In genomic region chrX:108537005-108537404, GRCh38 we compare ENCODE assay signal across 8 cellular contexts.
DNase-seq lines count a peak whose midpoint lies in the region; ATAC-seq, FAIRE-seq and TF ChIP-seq lines count a peak whose summit lies in the region.

No MANE protein-coding gene starts in this region.

- no peak overlapping the region for H3K9ac ChIP-seq in endothelial cell of umbilical vein (replicated peaks; ENCODE audit: extremely low read depth, insufficient read depth, low read length)

- FAIRE-seq in endothelial cell of umbilical vein (lab: Jason Lieb, UNC): no peak

- no peak overlapping the region for H3K4me3 Mint-ChIP-seq in progenitor cell of endocrine pancreas (ENCODE audit: low read depth)
- no peak overlapping the region for H3K4me3 Mint-ChIP-seq in CD4-positive, alpha-beta memory T cell

- H3K9me3 Mint-ChIP-seq in progenitor cell of endocrine pancreas (ENCODE audit: low read depth): peaks cover 14% of the 10 kb centered on the region
- H3K9me3 Mint-ChIP-seq in CD4-positive, alpha-beta memory T cell: peaks cover 0 to 2% (median 0%) of the 10 kb centered on the region in 8 donors

- no peaks in the 10 kb centered on the region for H4K20me1 ChIP-seq in endothelial cell of umbilical vein (replicated peaks; ENCODE audit: control insufficient read depth, extremely low read depth, insufficient read depth, low read length)

- no peaks in the 10 kb centered on the region for H3K9me1 ChIP-seq in endothelial cell of umbilical vein (replicated peaks; ENCODE audit: control insufficient read depth, extremely low read depth, insufficient read depth, low read length)

- intact Hi-C loops in endothelial cell of umbilical vein (cut with micrococcal nuclease): loop anchor here (1.0 to 10.0 kb wide), 2 partner anchors 232 to 313 kb away; no protein-coding TSS in a partner anchor
- intact Hi-C loops in CD4-positive, alpha-beta memory T cell (cut with micrococcal nuclease): no loop called here

- no peak overlapping the region for H3K27ac Mint-ChIP-seq in progenitor cell of endocrine pancreas
- H3K27ac Mint-ChIP-seq in CD4-positive, alpha-beta memory T cell: no peak overlapping the region

- peaks cover 23% of the 10 kb centered on the region for H3K36me3 Mint-ChIP-seq in progenitor cell of endocrine pancreas (ENCODE audit: insufficient read depth)
- no peaks in the 10 kb centered on the region for H3K36me3 Mint-ChIP-seq in CD4-positive, alpha-beta memory T cell

- no peaks in the 10 kb centered on the region for H3K27me3 ChIP-seq in endothelial cell of umbilical vein (ENCODE audit: control insufficient read depth in 2 of 2, insufficient read depth in 2 of 2, low read length in 2 of 2)
- H3K27me3 ChIP-seq in CD4-positive, alpha-beta memory T cell (ENCODE audit: insufficient read depth, low read length): no peaks in the 10 kb centered on the region

- no peaks in the 10 kb centered on the region for H3K4me1 ChIP-seq in endothelial cell of umbilical vein (ENCODE audit: control insufficient read depth, extremely low read depth, insufficient read depth, low read length)
- H3K4me1 ChIP-seq in CD4-positive, alpha-beta memory T cell (ENCODE audit: insufficient read depth, low read length): no peaks in the 10 kb centered on the region

- no peak overlapping the region for H3K27ac ChIP-seq in endothelial cell of umbilical vein (ENCODE audit: insufficient read depth, low read depth, low read length)
- no peak overlapping the region for H3K27ac ChIP-seq in CD4-positive, alpha-beta memory T cell (ENCODE audit: low read depth, low read length)

- no peak for TF ChIP-seq POLR2A in endothelial cell of umbilical vein (IDR thresholded peaks at IDR 0.05; ENCODE audit: low read depth, low read length)

- H2AFZ ChIP-seq in endothelial cell of umbilical vein (ENCODE audit: low read depth, low read length): no peak overlapping the region

- no peak overlapping the region for H3K4me3 ChIP-seq in endothelial cell of umbilical vein (replicated peaks in 1 of 3; ENCODE audit: insufficient read depth in 1 of 3, low read depth in 1 of 3, low read length in 3 of 3)
- H3K4me3 ChIP-seq in CD4-positive, alpha-beta memory T cell (ENCODE audit: low read length in 2 of 2): no peak overlapping the region

- TF ChIP-seq CTCF in endothelial cell of umbilical vein (IDR thresholded peaks at IDR 0.05; ENCODE audit: extremely low read depth in 1 of 2, insufficient read depth in 1 of 2, low read depth in 1 of 2, low read length in 2 of 2): peak; percentile 29 to 37
- peak; percentile 78 for TF ChIP-seq CTCF in progenitor cell of endocrine pancreas (IDR thresholded peaks at IDR 0.05; ENCODE audit: unreplicated experiment)

- H3K79me2 ChIP-seq in endothelial cell of umbilical vein (ENCODE audit: control insufficient read depth, insufficient read depth, low read length): no peaks in the 10 kb centered on the region

- no peaks in the 10 kb centered on the region for H3K9me3 ChIP-seq in endothelial cell of umbilical vein (replicated peaks; ENCODE audit: control insufficient read depth, insufficient read depth, low read length)
- no peaks in the 10 kb centered on the region for H3K9me3 ChIP-seq in CD4-positive, alpha-beta memory T cell (ENCODE audit: control insufficient read depth in 1 of 2, low read length in 2 of 2)

- dilution Hi-C loops in endothelial cell of umbilical vein (cut with MboI; ENCODE audit: extremely low pct_ligation_motif_present, low sequenced_read_pairs): no loop called here

- no peaks in the 10 kb centered on the region for H3K27me3 Mint-ChIP-seq in progenitor cell of endocrine pancreas
- no peaks in the 10 kb centered on the region for H3K27me3 Mint-ChIP-seq in CD4-positive, alpha-beta memory T cell

- no TSS peak for BruUV-seq in endothelial cell of umbilical vein (replicated peaks; lab: Mats Ljungman, UMichigan)

- DNase-seq in EH (ENCODE audit: low read depth) (peak; percentile 44), NCI-H82 treated with DMSO at 0.1 percent for 48 hours (lab: John Stamatoyannopoulos, UW; ENCODE audit: unreplicated experiment) (peak; percentile 0), endothelial cell of umbilical vein (ENCODE audit: low read depth, low spot score) (peak; percentile 47), progenitor cell of endocrine pancreas (ENCODE audit: low spot score, unreplicated experiment) (no peak)
- no peak for DNase-seq in activated naive CD4-positive, alpha-beta T cell treated with Interleukin-2 at 50 U/mL for 16 hours
- no peak for DNase-seq in CD4-positive, alpha-beta memory T cell

- no peak overlapping the region for H3K4me2 ChIP-seq in endothelial cell of umbilical vein (ENCODE audit: insufficient read depth, low read length)

- H3K4me1 Mint-ChIP-seq in progenitor cell of endocrine pancreas (ENCODE audit: low read depth): peaks cover 2% of the 10 kb centered on the region
- no peaks in the 10 kb centered on the region for H3K4me1 Mint-ChIP-seq in CD4-positive, alpha-beta memory T cell

- peak; percentile 87 for ATAC-seq in GM19438 (IDR thresholded peaks at IDR 0.05; ENCODE audit: low read depth, unreplicated experiment)
- ATAC-seq in HG03442 (IDR thresholded peaks at IDR 0.05; ENCODE audit: unreplicated experiment): peak; percentile 73

- POLR2A ChIA-PET in endothelial cell of umbilical vein (lab: Charles Lee): no interaction called here
- POLR2A ChIA-PET in CD4-positive, alpha-beta memory T cell (lab: Charles Lee; ENCODE audit: partially characterized antibody): no interaction called here

- CTCF ChIA-PET in endothelial cell of umbilical vein (lab: Charles Lee): interaction anchor here (0.9 to 7.8 kb wide), 5 partner anchors 165 to 337 kb away, joined by 3 to 117 read pairs (median 5); no protein-coding TSS in a partner anchor
- CTCF ChIA-PET in CD4-positive, alpha-beta memory T cell (lab: Charles Lee; ENCODE audit: partially characterized antibody): no interaction called here

- H3K36me3 ChIP-seq in endothelial cell of umbilical vein (ENCODE audit: control insufficient read depth in 2 of 2, extremely low read depth in 1 of 2, insufficient read depth in 2 of 2, low read length in 2 of 2): no peaks in the 10 kb centered on the region
- no peaks in the 10 kb centered on the region for H3K36me3 ChIP-seq in CD4-positive, alpha-beta memory T cell (ENCODE audit: insufficient read depth, low read length)

TF ChIP-seq in endothelial cell of umbilical vein, 7 proteins besides CTCF, POLR2A, EP300 and RAD21:
- no peak for TF ChIP-seq FOS (IDR thresholded peaks at IDR 0.05; ENCODE audit: borderline replicate concordance, insufficient read depth, low read length)
- no peak for TF ChIP-seq MAX (IDR thresholded peaks at IDR 0.05; ENCODE audit: insufficient read depth, insufficient read length)
- no peak for TF ChIP-seq JUN (IDR thresholded peaks at IDR 0.05; ENCODE audit: borderline replicate concordance, insufficient read depth, insufficient read length, low read depth)
- TF ChIP-seq MYC (IDR thresholded peaks at IDR 0.05; ENCODE audit: low read depth, low read length): no peak
- no peak for TF ChIP-seq EZH2 (IDR thresholded peaks at IDR 0.05; ENCODE audit: borderline replicate concordance, low read depth, low read length, severe bottlenecking)
- no peak for TF ChIP-seq GATA2 (IDR thresholded peaks at IDR 0.05; ENCODE audit: insufficient read depth, insufficient read length, low read depth, low read length)
- TF ChIP-seq POLR2AphosphoS5 (IDR thresholded peaks at IDR 0.05; ENCODE audit: insufficient read depth, low read depth, low read length): no peak

Comparison
In these comparisons a context has a peak if more than half of its experiments do, and no peak if none do; other contexts are left out.
1. DNase-seq: peak in EH (single experiment), NCI-H82 treated with DMSO at 0.1 percent for 48 hours (single experiment) and endothelial cell of umbilical vein (single experiment); none in progenitor cell of endocrine pancreas (single experiment), activated naive CD4-positive, alpha-beta T cell treated with Interleukin-2 at 50 U/mL for 16 hours (single experiment) and CD4-positive, alpha-beta memory T cell (0 of 5).